In genomic region chr10:100046088-100046487, GRCh38 we compare ENCODE assay signal across 8 cellular contexts. TPM values are rescaled to one million over a fixed set of nuclear protein-coding genes. Genes with fewer than 3 reads are reported as not detected.
DNase-seq lines count a peak whose midpoint lies in the region; ATAC-seq, FAIRE-seq and TF ChIP-seq lines count a peak whose summit lies in the region.

No MANE protein-coding gene starts in this region.

- peaks cover 16 to 20% of the 10 kb centered on the region in 2 experiments for H3K4me1 Mint-ChIP-seq in H9

- no TSS peak for BruUV-seq in K562 (replicated peaks; lab: Mats Ljungman, UMichigan)

- intact Hi-C loops in K562 (cut with micrococcal nuclease) = loop anchor here (1.0 to 2.0 kb wide), 2 partner anchors 73 to 200 kb away; no protein-coding TSS in a partner anchor

- no peak overlapping the region for H3K23ac ChIP-seq in H9 (ENCODE audit: insufficient read length, low read depth, low read length)

- peaks cover 17% of the 10 kb centered on the region for H3F3A ChIP-seq in smooth muscle cell (ENCODE audit: low read depth)

- H4K5ac ChIP-seq in H9 (ENCODE audit: insufficient read length, low read depth, low read length) = no peak overlapping the region

- TF ChIP-seq CTCF in H9 (conservative IDR thresholded peaks at IDR 0.05) (peak; percentile 99), K562 (IDR thresholded peaks at IDR 0.05 in 2 of 3, conservative IDR thresholded peaks at IDR 0.05 in 1 of 3; ENCODE audit: insufficient read depth in 2 of 3, low read depth in 1 of 3, low read length in 3 of 3) (peak; percentile 77 to 80 (median 79)), smooth muscle cell (IDR thresholded peaks at IDR 0.05; ENCODE audit: borderline replicate concordance, insufficient read depth, poor library complexity, severe bottlenecking) (peak; percentile 92)

- no peak overlapping the region for H3K4me3 ChIP-seq in K562
- no peak overlapping the region for H3K4me3 ChIP-seq in iPS DF 6.9 (ENCODE audit: low read length)
- H3K4me3 ChIP-seq in smooth muscle cell = no peak overlapping the region

- no peak overlapping the region for H3T11ph ChIP-seq in H9 (ENCODE audit: low read length)

- H3K4ac ChIP-seq in H9 (ENCODE audit: low read depth, low read length) = no peak overlapping the region

- H3K18ac ChIP-seq in H9 (ENCODE audit: insufficient read length, low read depth, low read length) = no peak overlapping the region

- no peak overlapping the region for H2BK5ac ChIP-seq in H9 (ENCODE audit: insufficient read length, low read length)

- H3K23me2 ChIP-seq in H9 (ENCODE audit: insufficient read length, low read depth, low read length, poor library complexity, severe bottlenecking) = no peaks in the 10 kb centered on the region

- TF ChIP-seq POLR2A in K562 (conservative IDR thresholded peaks at IDR 0.05) = no peak

- H3K9ac ChIP-seq in H9 (ENCODE audit: extremely low read depth, insufficient read length, low read length) (no peak overlapping the region), K562 (ENCODE audit: insufficient read depth in 1 of 2, low read depth in 2 of 2, low read length in 2 of 2) (no peak overlapping the region), smooth muscle cell (ENCODE audit: low read depth) (no peak overlapping the region)

- H3K36me3 ChIP-seq in K562 (ENCODE audit: control insufficient read depth, insufficient read depth, low read length) (no peaks in the 10 kb centered on the region), iPS DF 6.9 (ENCODE audit: control insufficient read depth, insufficient read depth, low read length) (no peaks in the 10 kb centered on the region), smooth muscle cell (ENCODE audit: low read depth) (no peaks in the 10 kb centered on the region)

- POLR2A ChIA-PET in K562 (lab: Yijun Ruan, JAX) = no interaction called here

- peak; percentile 77 to 85 for TF ChIP-seq RAD21 in K562 (CRISPR knock-in tag; conservative IDR thresholded peaks at IDR 0.05 in 1 of 2, IDR thresholded peaks at IDR 0.05 in 1 of 2)

- H3K4me2 ChIP-seq in H9 (ENCODE audit: insufficient read depth, insufficient read length, low read length) = no peak overlapping the region
- H3K4me2 ChIP-seq in K562 (ENCODE audit: insufficient read depth, low read length) = no peak overlapping the region
- H3K4me2 ChIP-seq in smooth muscle cell = peak overlapping the region; percentile 6

- no peaks in the 10 kb centered on the region for H3K9me1 ChIP-seq in K562 (ENCODE audit: control insufficient read depth, insufficient read depth, low read length)

- H3K56ac ChIP-seq in H9 (ENCODE audit: insufficient read length, low read depth, low read length) = no peak overlapping the region

- TF ChIP-seq EP300 in K562 (IDR thresholded peaks at IDR 0.05; ENCODE audit: low read length) = no peak

- CTCF ChIA-PET in K562 (lab: Yijun Ruan, JAX; ENCODE audit: low intra/inter-chr PET ratio) = interaction anchor here (0.6 to 4.7 kb wide), 5 partner anchors 71 to 201 kb away, joined by 3 to 23 read pairs (median 7); no protein-coding TSS in a partner anchor

- H2BK120ac ChIP-seq in H9 (ENCODE audit: low read depth, low read length, poor library complexity, severe bottlenecking) = no peak overlapping the region

- in situ Hi-C loops in K562 (cut with MboI) = loop anchor here (5.0 kb wide), 1 partner anchor 199 kb away; no protein-coding TSS in a partner anchor

- no peaks in the 10 kb centered on the region for H3K79me1 ChIP-seq in H9 (ENCODE audit: insufficient read depth, low read depth, low read length, poor library complexity, severe bottlenecking)

- H3K27me3 Mint-ChIP-seq in H9 (ENCODE audit: low read depth) = no peaks in the 10 kb centered on the region; the same call in 1 of the 2 replicates

- DNase-seq in DMS 273 treated with DMSO at 0.1 percent for 48 hours (lab: John Stamatoyannopoulos, UW) (peak; percentile 11), H9 (peak; percentile 90), NCI-H2029 treated with DMSO at 0.1 percent for 48 hours (lab: John Stamatoyannopoulos, UW) (peak; percentile 36), K562 (ENCODE audit: extremely low read depth in 1 of 4, low spot score in 3 of 4) (peak; percentile 55 to 77 (median 68)), iPS DF 6.9 (ENCODE audit: low read depth, low spot score) (peak; percentile 77), smooth muscle cell (lab: John Stamatoyannopoulos, UW; ENCODE audit: unreplicated experiment) (peak; percentile 70)

- H2AFZ ChIP-seq in H9 (ENCODE audit: low read length) (no peak overlapping the region), K562 (ENCODE audit: low read depth, low read length) (no peak overlapping the region), smooth muscle cell (ENCODE audit: low read depth) (peak overlapping the region; percentile 90)

- H3K27ac Mint-ChIP-seq in H9 = no peak overlapping the region

- peak; percentile 96 for ATAC-seq in K562
- ATAC-seq in HG02678 (IDR thresholded peaks at IDR 0.05; ENCODE audit: unreplicated experiment) = no peak

- no peak overlapping the region for H3K14ac ChIP-seq in H9 (ENCODE audit: insufficient read depth, low read length)

- no peaks in the 10 kb centered on the region for H3K9me3 Mint-ChIP-seq in H9

- WGBS in H9 (ENCODE audit: extremely low coverage, insufficient read length, low lambda C conversion rate) = no CpG with 5 or more reads among the region's 7 CpGs
- WGBS in K562 (ENCODE audit: insufficient coverage, low coverage, missing lambda C conversion rate) = 5% methylated on average over 5 of the region's 7 CpGs
- WGBS in iPS DF 6.9 (ENCODE audit: insufficient coverage, insufficient read length) = no CpG with 5 or more reads among the region's 7 CpGs
- WGBS in smooth muscle cell (ENCODE audit: low lambda C conversion rate) = 32% methylated on average over 7 of the region's 7 CpGs

- H3K27ac ChIP-seq in H9 (ENCODE audit: insufficient read length, low read depth, low read length) (no peak overlapping the region), K562 (ENCODE audit: extremely low read depth, low read depth, low read length) (no peak overlapping the region), iPS DF 6.9 (ENCODE audit: low read length) (no peak overlapping the region), smooth muscle cell (ENCODE audit: low read depth) (peak overlapping the region; percentile 75)

- H3K4me1 ChIP-seq in H9 (ENCODE audit: insufficient read depth, low read length) = no peaks in the 10 kb centered on the region; the same call in 1 of the 2 replicates
- no peaks in the 10 kb centered on the region for H3K4me1 ChIP-seq in K562 (replicated peaks in 1 of 2; ENCODE audit: control insufficient read depth in 2 of 2, insufficient read depth in 2 of 2, low read length in 2 of 2)
- no peaks in the 10 kb centered on the region; the same call in 1 of the 2 replicates for H3K4me1 ChIP-seq in iPS DF 6.9 (ENCODE audit: control insufficient read depth, insufficient read depth, low read length)
- peaks cover 5% of the 10 kb centered on the region for H3K4me1 ChIP-seq in smooth muscle cell (ENCODE audit: low read depth)

- FAIRE-seq in TTC549 (lab: Jason Lieb, UNC) = peak; percentile 53
- peak; percentile 92 for FAIRE-seq in K562 (lab: Jason Lieb, UNC)

- H3K36me3 Mint-ChIP-seq in H9 (ENCODE audit: insufficient read depth in 1 of 3, low read depth in 3 of 3) = no peaks in the 10 kb centered on the region

- H3K4me3 Mint-ChIP-seq in H9 = no peak overlapping the region

- H3K27me3 ChIP-seq in H9 (ENCODE audit: insufficient read depth, low read length) = no peaks in the 10 kb centered on the region
- peaks cover 0 to 6% of the 10 kb centered on the region in 2 experiments; a peak in 2 of 5 replicates for H3K27me3 ChIP-seq in K562 (ENCODE audit: control insufficient read depth in 2 of 2, insufficient read depth in 2 of 2, low read length in 2 of 2)
- no peaks in the 10 kb centered on the region for H3K27me3 ChIP-seq in iPS DF 6.9 (ENCODE audit: control insufficient read depth, insufficient read depth, low read length)
- H3K27me3 ChIP-seq in smooth muscle cell (ENCODE audit: low read depth) = no peaks in the 10 kb centered on the region

- H2BK20ac ChIP-seq in H9 (ENCODE audit: low read depth, low read length, poor library complexity, severe bottlenecking) = no peak overlapping the region

- H4K8ac ChIP-seq in H9 (replicated peaks; ENCODE audit: insufficient read length, low read depth, low read length) = no peak overlapping the region

- no peaks in the 10 kb centered on the region for H3K79me2 ChIP-seq in H9 (ENCODE audit: insufficient read depth, low read length)
- no peaks in the 10 kb centered on the region for H3K79me2 ChIP-seq in K562 (ENCODE audit: control insufficient read depth, insufficient read depth, low read length)
- no peaks in the 10 kb centered on the region for H3K79me2 ChIP-seq in smooth muscle cell (ENCODE audit: low read depth)

- H3K9me3 ChIP-seq in H9 (ENCODE audit: control insufficient read depth, low read depth, low read length) (no peaks in the 10 kb centered on the region), K562 (replicated peaks; ENCODE audit: control insufficient read depth, insufficient read depth, low read depth, low read length) (no peaks in the 10 kb centered on the region), iPS DF 6.9 (ENCODE audit: control insufficient read depth, insufficient read depth, low read length) (no peaks in the 10 kb centered on the region), smooth muscle cell (replicated peaks; ENCODE audit: low read depth) (no peaks in the 10 kb centered on the region)

- H4K91ac ChIP-seq in H9 (ENCODE audit: insufficient read length, low read depth, low read length) = no peak overlapping the region

- no peaks in the 10 kb centered on the region for H4K20me1 ChIP-seq in H9 (ENCODE audit: control insufficient read depth, insufficient read depth, insufficient read length)
- H4K20me1 ChIP-seq in K562 (replicated peaks; ENCODE audit: control insufficient read depth, insufficient read depth, low read length) = no peaks in the 10 kb centered on the region
- no peaks in the 10 kb centered on the region for H4K20me1 ChIP-seq in smooth muscle cell (ENCODE audit: low read depth)

- H2BK12ac ChIP-seq in H9 (ENCODE audit: insufficient read length, low read depth, low read length) = no peak overlapping the region

- H2BK15ac ChIP-seq in H9 (ENCODE audit: low read depth, low read length) = no peak overlapping the region

- H2AK5ac ChIP-seq in H9 (ENCODE audit: insufficient read length, low read length) = no peak overlapping the region

RNA-seq across cellular contexts. Expression of gene CPN1, which starts 35.6 kb away (rescaled TPM):
- not detected in 2 replicates for total RNA-seq in H9 (2021)
- total RNA-seq in K562 (2011; cell fraction: chromatin; rRNA removed; ENCODE audit: low replicate concordance) = not detected in 2 replicates
- not detected in 2 replicates for total RNA-seq in K562 (2011; cell fraction: nucleolus; rRNA removed)
- not detected in 2 replicates for total RNA-seq in K562 (2011; cell fraction: nucleoplasm; rRNA removed)
- not detected in 2 replicates for total RNA-seq in K562 (2014; rRNA removed)
- total RNA-seq in K562 (2014; rRNA removed; fragmentation: Illumina TruSeq; extraction: Trizol) = not detected in 2 replicates
- total RNA-seq in K562 (2015; rRNA removed; fragmentation: Illumina TruSeq; extraction: Trizol) = not detected in 2 replicates
- total RNA-seq in K562 (2021) = 0.09 TPM in 1 of 2 replicates, not detected in the other
- not detected in 2 replicates for polyA plus RNA-seq in K562 (2011; rRNA removed)
- polyA plus RNA-seq in K562 (2011; cell fraction: cytosol; rRNA removed) = not detected in 2 replicates
- 0.06 TPM in 1 of 2 replicates, not detected in the other for polyA plus RNA-seq in K562 (2011; cell fraction: nucleus; rRNA removed)
- not detected in 2 replicates for polyA plus RNA-seq in K562 (2012)
- 0.40 TPM in 1 of 2 replicates, not detected in the other for polyA plus RNA-seq in K562 (2014; fragmentation: Illumina TruSeq; extraction: Trizol)
- polyA plus RNA-seq in K562 (2014; fragmentation: Nextera tagmentation; extraction: Ambion mirVana) = under 1 TPM in 1 of 2 experiments, not detected in 1; 0.15 TPM
- 0.17 TPM in 1 of 2 replicates, not detected in the other for polyA plus RNA-seq in K562 (2014; rRNA removed)
- polyA minus RNA-seq in K562 (2011; rRNA and poly(A)+ RNA removed) = not detected in 2 replicates
- polyA minus RNA-seq in K562 (2011; cell fraction: cytosol; rRNA and poly(A)+ RNA removed) = not detected in 2 replicates
- polyA minus RNA-seq in K562 (2011; cell fraction: nucleus; rRNA and poly(A)+ RNA removed) = not detected in 2 replicates
- not detected in 2 replicates for total RNA-seq in smooth muscle cell
- not detected in 2 replicates for polyA plus RNA-seq in smooth muscle cell

RNA-seq across cellular contexts. Expression of gene DNMBP, which starts 36.3 kb away (rescaled TPM):
- total RNA-seq in H9 (2021) (25.0 and 25.6 TPM in 2 replicates), K562 (2014; rRNA removed) (1.8 and 1.9 TPM in 2 replicates), K562 (2014; rRNA removed; fragmentation: Illumina TruSeq; extraction: Trizol) (2.1 and 2.2 TPM in 2 replicates), K562 (2015; rRNA removed; fragmentation: Illumina TruSeq; extraction: Trizol) (2.8 and 3.2 TPM in 2 replicates), K562 (2021) (3.2 and 3.5 TPM in 2 replicates), smooth muscle cell (14.1 and 17.9 TPM in 2 replicates)
- 9.9 and 13.0 TPM in 2 replicates for total RNA-seq in K562 (2011; cell fraction: chromatin; rRNA removed; ENCODE audit: low replicate concordance)
- 4.3 and 4.8 TPM in 2 replicates for total RNA-seq in K562 (2011; cell fraction: nucleolus; rRNA removed)
- 5.6 and 6.0 TPM in 2 replicates for total RNA-seq in K562 (2011; cell fraction: nucleoplasm; rRNA removed)
- polyA plus RNA-seq in K562 (2011; rRNA removed) (2.1 and 3.2 TPM in 2 replicates), K562 (2014; fragmentation: Illumina TruSeq; extraction: Trizol) (3.1 and 3.7 TPM in 2 replicates), K562 (2014; fragmentation: Nextera tagmentation; extraction: Ambion mirVana) (1 to 10 TPM in 1 of 2 experiments, under 1 TPM in 1; 0.83 to 1.1 TPM), K562 (2014; rRNA removed) (1.8 and 2.3 TPM in 2 replicates), smooth muscle cell (9.4 and 12.7 TPM in 2 replicates)
- 1.8 and 3.2 TPM in 2 replicates for polyA plus RNA-seq in K562 (2011; cell fraction: cytosol; rRNA removed)
- 3.3 and 3.7 TPM in 2 replicates for polyA plus RNA-seq in K562 (2011; cell fraction: nucleus; rRNA removed)
- 2.6 and 3.5 TPM in 2 replicates for polyA plus RNA-seq in K562 (2012)
- polyA minus RNA-seq in K562 (2011; rRNA and poly(A)+ RNA removed) = 3.6 and 5.0 TPM in 2 replicates
- polyA minus RNA-seq in K562 (2011; cell fraction: cytosol; rRNA and poly(A)+ RNA removed) = 2.9 and 3.6 TPM in 2 replicates
- 2.8 and 5.0 TPM in 2 replicates for polyA minus RNA-seq in K562 (2011; cell fraction: nucleus; rRNA and poly(A)+ RNA removed)

Comparison
In these comparisons a context has a peak if more than half of its experiments do, and no peak if none do; other contexts are left out.
1. DNase-seq: peak in every context shown above with its lines; median percentile 90 in H9; 77 in iPS DF 6.9; 70 in smooth muscle cell; 68 in K562; 36 in NCI-H2029 treated with DMSO at 0.1 percent for 48 hours; 11 in DMS 273 treated with DMSO at 0.1 percent for 48 hours.